1 cellular context compared by ENCODE assay signal in genomic region chr19:51108066-51108804, GRCh38.
A peak's percentile ranks its signal among the peaks of the same experiment; 100 is the strongest.
TF ChIP-seq lines count a peak whose summit lies in the region.

Gene CTU1, minus strand, starts transcription at chr19:51108409. Its CDS starts 3,840 bp downstream, at chr19:51104569.

TF ChIP-seq in HepG2, 621 proteins besides CTCF, POLR2A, EP300 and RAD21 (continued from another document and continues in another):
- TF ChIP-seq ZBTB2 (CRISPR knock-in tag; IDR thresholded peaks at IDR 0.05; ENCODE audit: low read depth), result no peak
- no peak for TF ChIP-seq ZNF549 (CRISPR knock-in tag; IDR thresholded peaks at IDR 0.05)
- no peak for TF ChIP-seq ZNF276 (CRISPR knock-in tag; IDR thresholded peaks at IDR 0.05; ENCODE audit: low read depth)
- TF ChIP-seq ZNF20 (CRISPR knock-in tag; IDR thresholded peaks at IDR 0.05), result no peak
- TF ChIP-seq PRMT3 (CRISPR knock-in tag; IDR thresholded peaks at IDR 0.05; ENCODE audit: borderline replicate concordance, low read depth), result no peak
- TF ChIP-seq MLX (CRISPR knock-in tag; IDR thresholded peaks at IDR 0.05), result no peak
- no peak for TF ChIP-seq ZNF562 (CRISPR knock-in tag; IDR thresholded peaks at IDR 0.05; ENCODE audit: borderline replicate concordance)
- no peak for TF ChIP-seq ZSCAN5A (CRISPR knock-in tag; IDR thresholded peaks at IDR 0.05; ENCODE audit: borderline replicate concordance)
- no peak for TF ChIP-seq ZNF597 (CRISPR knock-in tag; IDR thresholded peaks at IDR 0.05)
- TF ChIP-seq JUNB (CRISPR knock-in tag; IDR thresholded peaks at IDR 0.05; ENCODE audit: borderline replicate concordance), result no peak
- peak; percentile 76; the same call in 1 of the 2 replicates for TF ChIP-seq ZNF350 (CRISPR knock-in tag; IDR thresholded peaks at IDR 0.05; ENCODE audit: borderline replicate concordance, low read depth)
- no peak for TF ChIP-seq ZNF577 (CRISPR knock-in tag; IDR thresholded peaks at IDR 0.05; ENCODE audit: borderline replicate concordance, low read depth)
- no peak for TF ChIP-seq NR3C1 (CRISPR knock-in tag; IDR thresholded peaks at IDR 0.05)
- TF ChIP-seq GPBP1L1 (CRISPR knock-in tag; IDR thresholded peaks at IDR 0.05), result no peak
- TF ChIP-seq LRRFIP1 (CRISPR knock-in tag; conservative IDR thresholded peaks at IDR 0.05), result no peak
- TF ChIP-seq MTF2 (CRISPR knock-in tag; IDR thresholded peaks at IDR 0.05; ENCODE audit: borderline replicate concordance), result no peak
- TF ChIP-seq ZBTB38 (CRISPR knock-in tag; IDR thresholded peaks at IDR 0.05), result no peak
- no peak for TF ChIP-seq ARHGAP35 (CRISPR knock-in tag; IDR thresholded peaks at IDR 0.05; ENCODE audit: borderline replicate concordance)
- TF ChIP-seq ZNF414 (CRISPR knock-in tag; IDR thresholded peaks at IDR 0.05), result 0 out of 2 replicates have a peak, but pooled peaks have one; percentile 53
- no peak for TF ChIP-seq NR2F2 (IDR thresholded peaks at IDR 0.05; ENCODE audit: borderline replicate concordance, low read depth)
- TF ChIP-seq ATF6 (CRISPR knock-in tag; conservative IDR thresholded peaks at IDR 0.05), result 0 out of 2 replicates have a peak, but pooled peaks have one; percentile 74
- 0 out of 2 replicates have a peak, but pooled peaks have one; percentile 55 for TF ChIP-seq ZNF430 (CRISPR knock-in tag; IDR thresholded peaks at IDR 0.05)
- peak; percentile 74; the same call in 1 of the 2 replicates for TF ChIP-seq ZNF598 (CRISPR knock-in tag; IDR thresholded peaks at IDR 0.05; ENCODE audit: borderline replicate concordance)
- peak; percentile 79 for TF ChIP-seq MXD4 (CRISPR knock-in tag; IDR thresholded peaks at IDR 0.05)
- peak; percentile 35; the same call in 1 of the 2 replicates for TF ChIP-seq MEF2D (CRISPR knock-in tag; IDR thresholded peaks at IDR 0.05)
- peak; percentile 67; the same call in 1 of the 2 replicates for TF ChIP-seq ZNF83 (CRISPR knock-in tag; IDR thresholded peaks at IDR 0.05; ENCODE audit: borderline replicate concordance)
- no peak for TF ChIP-seq ZNF101 (CRISPR knock-in tag; IDR thresholded peaks at IDR 0.05; ENCODE audit: borderline replicate concordance, low read depth)
- peak; percentile 70; the same call in 1 of the 2 replicates for TF ChIP-seq SIN3A (IDR thresholded peaks at IDR 0.05; ENCODE audit: borderline replicate concordance, low read depth, low read length)
- TF ChIP-seq POGZ (CRISPR knock-in tag; IDR thresholded peaks at IDR 0.05), result peak; percentile 57; the same call in 1 of the 2 replicates
- TF ChIP-seq HNRNPL (IDR thresholded peaks at IDR 0.05; ENCODE audit: low read depth, low read length), result peak; percentile 91
- TF ChIP-seq HDAC6 (IDR thresholded peaks at IDR 0.05; ENCODE audit: low read depth, low read length), result no peak
- TF ChIP-seq XBP1 (CRISPR knock-in tag; IDR thresholded peaks at IDR 0.05), result no peak
- TF ChIP-seq PBX3 (CRISPR knock-in tag; IDR thresholded peaks at IDR 0.05; ENCODE audit: borderline replicate concordance), result no peak
- TF ChIP-seq ZNF451 (CRISPR knock-in tag; IDR thresholded peaks at IDR 0.05), result no peak
- TF ChIP-seq ZNF224 (CRISPR knock-in tag; IDR thresholded peaks at IDR 0.05), result peak; percentile 88; the same call in 1 of the 2 replicates
- no peak for TF ChIP-seq CAMTA2 (CRISPR knock-in tag; IDR thresholded peaks at IDR 0.05; ENCODE audit: borderline replicate concordance)
- TF ChIP-seq CC2D1A (CRISPR knock-in tag; IDR thresholded peaks at IDR 0.05), result no peak
- TF ChIP-seq MIXL1 (CRISPR knock-in tag; IDR thresholded peaks at IDR 0.05), result no peak
- no peak for TF ChIP-seq PREB (CRISPR knock-in tag; IDR thresholded peaks at IDR 0.05)
- no peak for TF ChIP-seq ZBTB20 (CRISPR knock-in tag; IDR thresholded peaks at IDR 0.05; ENCODE audit: borderline replicate concordance, low read depth)
- TF ChIP-seq BCLAF1 (IDR thresholded peaks at IDR 0.05), result no peak
